1 cellular context compared by ENCODE assay signal in the genomic region with DNA sequence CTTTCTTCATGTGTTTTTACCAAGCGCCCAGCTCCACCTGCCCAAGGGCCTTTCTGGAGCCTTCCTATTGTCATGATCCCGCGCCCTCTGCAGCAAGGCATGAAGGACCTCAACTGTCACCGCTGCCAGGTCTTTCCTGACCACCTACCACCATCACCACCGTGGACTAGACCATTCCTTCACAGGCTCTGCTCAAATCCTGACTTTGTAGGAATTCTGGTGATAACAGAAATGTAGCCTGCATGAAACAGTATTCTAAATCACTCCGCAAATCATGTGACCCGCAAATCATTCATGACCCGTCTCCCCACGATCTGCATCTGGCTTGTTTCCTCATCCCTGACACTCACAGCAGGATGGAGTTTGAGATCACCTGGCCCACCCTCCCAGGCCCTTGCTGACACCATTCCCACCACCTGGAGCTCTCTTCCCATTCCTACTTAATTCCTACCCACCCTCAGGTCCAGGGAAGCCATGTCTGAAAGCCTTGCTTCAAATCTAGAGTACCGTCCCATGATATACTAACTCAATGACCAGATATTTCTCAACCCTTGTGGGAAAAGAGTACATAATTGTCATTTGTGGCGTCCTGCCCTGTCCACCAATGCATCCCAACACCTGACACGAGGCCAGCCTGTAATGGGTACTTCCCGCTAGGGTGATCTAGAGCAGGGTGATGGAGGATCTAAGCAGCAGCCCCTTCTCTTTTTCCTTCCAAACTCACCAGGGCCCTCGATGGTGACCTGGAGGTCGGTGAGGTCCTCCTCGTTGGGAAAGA.
A peak's percentile ranks its signal among the peaks of the same experiment; 100 is the strongest.
TF ChIP-seq lines count a peak whose summit lies in the region.

No MANE protein-coding gene starts in this region.

TF ChIP-seq in GM12878, 131 proteins besides CTCF, POLR2A, EP300 and RAD21:
- TF ChIP-seq FOXM1 (IDR thresholded peaks at IDR 0.05; ENCODE audit: low read depth, low read length) (no peak), SP1 (IDR thresholded peaks at IDR 0.05; ENCODE audit: low read depth, low read length) (no peak), HDAC6 (IDR thresholded peaks at IDR 0.05; ENCODE audit: unreplicated experiment) (no peak)
- TF ChIP-seq, protein P1, sequence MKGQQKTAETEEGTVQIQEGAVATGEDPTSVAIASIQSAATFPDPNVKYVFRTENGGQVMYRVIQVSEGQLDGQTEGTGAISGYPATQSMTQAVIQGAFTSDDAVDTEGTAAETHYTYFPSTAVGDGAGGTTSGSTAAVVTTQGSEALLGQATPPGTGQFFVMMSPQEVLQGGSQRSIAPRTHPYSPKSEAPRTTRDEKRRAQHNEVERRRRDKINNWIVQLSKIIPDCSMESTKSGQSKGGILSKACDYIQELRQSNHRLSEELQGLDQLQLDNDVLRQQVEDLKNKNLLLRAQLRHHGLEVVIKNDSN (IDR thresholded peaks at IDR 0.05; ENCODE audit: borderline replicate concordance, extremely low read length, insufficient read depth, low read depth, low read length), result no peak
- TF ChIP-seq, protein P2, sequence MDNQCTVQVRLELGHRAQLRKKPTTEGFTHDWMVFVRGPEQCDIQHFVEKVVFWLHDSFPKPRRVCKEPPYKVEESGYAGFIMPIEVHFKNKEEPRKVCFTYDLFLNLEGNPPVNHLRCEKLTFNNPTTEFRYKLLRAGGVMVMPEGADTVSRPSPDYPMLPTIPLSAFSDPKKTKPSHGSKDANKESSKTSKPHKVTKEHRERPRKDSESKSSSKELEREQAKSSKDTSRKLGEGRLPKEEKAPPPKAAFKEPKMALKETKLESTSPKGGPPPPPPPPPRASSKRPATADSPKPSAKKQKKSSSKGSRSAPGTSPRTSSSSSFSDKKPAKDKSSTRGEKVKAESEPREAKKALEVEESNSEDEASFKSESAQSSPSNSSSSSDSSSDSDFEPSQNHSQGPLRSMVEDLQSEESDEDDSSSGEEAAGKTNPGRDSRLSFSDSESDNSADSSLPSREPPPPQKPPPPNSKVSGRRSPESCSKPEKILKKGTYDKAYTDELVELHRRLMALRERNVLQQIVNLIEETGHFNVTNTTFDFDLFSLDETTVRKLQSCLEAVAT (IDR thresholded peaks at IDR 0.05), result peak; percentile 78
TF ChIP-seq in GM12878: peak in this region for 1.
